ENCODE assay signal across 12 cellular contexts in the genomic region with DNA sequence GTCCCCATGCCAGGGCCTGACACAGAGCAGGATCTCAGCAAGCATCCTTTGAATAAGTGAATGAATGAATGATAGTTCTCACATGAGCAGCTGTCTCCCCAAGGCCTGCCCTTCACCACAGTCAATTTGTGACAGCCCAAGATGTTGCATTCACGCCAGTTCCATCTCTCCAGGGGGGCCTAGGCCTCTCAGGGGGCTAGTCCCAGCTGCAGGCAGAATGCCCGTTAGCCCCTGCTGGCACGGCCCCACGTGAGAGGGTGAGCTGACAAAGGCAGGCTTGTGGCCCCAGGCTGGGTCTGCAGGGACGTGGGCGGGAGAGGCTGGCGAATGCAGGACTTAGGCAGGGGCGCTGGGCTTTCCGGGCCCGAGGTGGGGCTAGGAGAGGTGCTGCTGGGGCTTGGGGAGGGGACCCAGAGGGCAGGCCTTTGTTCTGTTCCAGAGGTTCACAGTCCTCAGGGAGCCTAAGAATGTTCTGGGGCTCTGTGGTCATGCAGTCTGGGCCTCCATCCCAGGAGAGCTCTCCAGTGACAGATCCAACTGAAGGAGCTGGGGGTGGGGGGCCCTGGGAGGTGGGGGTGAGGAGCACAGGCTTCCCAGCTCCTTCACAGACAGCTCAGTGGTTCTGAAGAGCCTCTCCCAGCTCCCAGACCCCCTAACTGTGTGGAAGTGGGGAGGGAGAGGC. TPM values are rescaled to one million over a fixed set of nuclear protein-coding genes. Genes with fewer than 3 reads are reported as not detected.
DNase-seq lines count a peak whose midpoint lies in the region; ATAC-seq and TF ChIP-seq lines count a peak whose summit lies in the region.
"Had no signal": no experiment of that assay in that cellular context is flagged by ENCODE, and none has a peak within 500 bp of the region (broad histone marks: within the 10 kb centered on the region; RNA-seq: fewer than 3 reads in every experiment).

No MANE protein-coding gene starts in this region.

- TF ChIP-seq CTCF in osteocyte (IDR thresholded peaks at IDR 0.05) = no peak

- no peaks in the 10 kb centered on the region for H3K36me3 ChIP-seq in esophagus (ENCODE audit: control insufficient read depth in 2 of 2, insufficient read depth in 2 of 2, low read length in 1 of 2)

- no peaks in the 10 kb centered on the region for H3K9me3 Mint-ChIP-seq in osteocyte (ENCODE audit: unreplicated experiment)
- H3K9me3 Mint-ChIP-seq: CD8-positive, alpha-beta memory T cell; immature natural killer cell had no signal

- peaks cover 9 to 11% of the 10 kb centered on the region in 2 donors for H3K4me1 ChIP-seq in esophagus (ENCODE audit: control insufficient read depth in 2 of 2, insufficient read depth in 2 of 2, low read length in 1 of 2)

- H3K36me3 Mint-ChIP-seq in osteocyte (ENCODE audit: unreplicated experiment) = no peaks in the 10 kb centered on the region
- H3K36me3 Mint-ChIP-seq: CD8-positive, alpha-beta memory T cell; immature natural killer cell had no signal

- no peaks in the 10 kb centered on the region for H3K9me3 ChIP-seq in esophagus (ENCODE audit: control insufficient read depth in 2 of 2, insufficient read depth in 1 of 2, low read depth in 1 of 2, low read length in 1 of 2)

- H3K4me3 Mint-ChIP-seq in osteocyte (ENCODE audit: unreplicated experiment) = no peak overlapping the region
- H3K4me3 Mint-ChIP-seq: CD8-positive, alpha-beta memory T cell; immature natural killer cell had no signal

- H3K4me1 Mint-ChIP-seq in osteocyte (ENCODE audit: unreplicated experiment) = peaks cover 62% of the 10 kb centered on the region

- no peaks in the 10 kb centered on the region for H3K27me3 ChIP-seq in esophagus (ENCODE audit: control insufficient read depth in 1 of 2, insufficient read depth in 2 of 2, low read length in 2 of 2)

- no peak overlapping the region for H3K4me3 ChIP-seq in esophagus (ENCODE audit: low read depth in 1 of 2, low read length in 2 of 2)

- H3K27ac Mint-ChIP-seq in osteocyte (ENCODE audit: unreplicated experiment) = peak overlapping the region; percentile 89
- H3K27ac Mint-ChIP-seq: CD8-positive, alpha-beta memory T cell; immature natural killer cell had no signal

- H3K27me3 Mint-ChIP-seq in osteocyte (ENCODE audit: unreplicated experiment) = no peaks in the 10 kb centered on the region

- H3K27ac ChIP-seq in esophagus (ENCODE audit: low read depth in 2 of 2, low read length in 1 of 2) = peak overlapping the region; percentile 60 to 79

- WGBS in esophagus, 2 donors = 57 to 67% methylated on average over 10 of the region's 10 CpGs

- ATAC-seq in GM18511 (IDR thresholded peaks at IDR 0.05; ENCODE audit: unreplicated experiment) = no peak

- DNase-seq in C1 segment of cervical spinal cord (lab: John Stamatoyannopoulos, UW) = peak in 11 of 14 donors; percentile 31 to 73 (median 50)
- peak; percentile 95 for DNase-seq in NCI-H345 (lab: John Stamatoyannopoulos, UW)
- no peak for DNase-seq in osteocyte (ENCODE audit: extremely low spot score, unreplicated experiment)
- no peak for DNase-seq in activated effector memory CD4-positive, alpha-beta T cell treated with anti-CD3 and anti-CD28 coated beads, Interleukin-2, amount 50 U/mL, for 16 hours
- no peak for DNase-seq in central memory CD4-positive, alpha-beta T cell
- no peak for DNase-seq in KBM-7
- DNase-seq: activated CD4-positive, CD25-positive, alpha-beta regulatory T cell treated with anti-CD3 and anti-CD28 coated beads, Interleukin-2, amount 50 U/mL, for 72 hours; CD8-positive, alpha-beta memory T cell; immature natural killer cell; NCI-H526 had no signal

- in situ Hi-C loops in KBM-7 (cut with MboI; ENCODE audit: low pct_unique_long_range_greater_than_20kb, low sequenced_read_pairs) = no loop called here

RNA-seq across cellular contexts. Expression of gene TLDC2, which starts 30.5 kb away (rescaled TPM):
- under 1 TPM; 0.16 to 0.29 TPM for polyA plus RNA-seq in esophagus
- total RNA-seq in osteocyte = 0.26 TPM in 1 of 2 replicates, not detected in the other
- total RNA-seq: CD8-positive, alpha-beta memory T cell had no signal

Comparison
In these comparisons a context has a peak if more than half of its experiments do, and no peak if none do; other contexts are left out.
1. DNase-seq: peak in C1 segment of cervical spinal cord (11 of 14) and NCI-H345 (single experiment); none in osteocyte (single experiment), activated effector memory CD4-positive, alpha-beta T cell treated with anti-CD3 and anti-CD28 coated beads, Interleukin-2, amount 50 U/mL, for 16 hours (single experiment), central memory CD4-positive, alpha-beta T cell (single experiment) and KBM-7 (single experiment).